9 cellular contexts compared by ENCODE assay signal in genomic region chr13:32811297-32811800, GRCh38.
DNase-seq lines count a peak whose midpoint lies in the region; ATAC-seq and TF ChIP-seq lines count a peak whose summit lies in the region.
"Had no signal": no experiment of that assay in that cellular context is flagged by ENCODE, and none has a peak within 500 bp of the region (broad histone marks: within the 10 kb centered on the region; RNA-seq: fewer than 3 reads in every experiment).

No MANE protein-coding gene starts in this region.

- H3K9me3 Mint-ChIP-seq in effector memory CD8-positive, alpha-beta T cell, result peaks cover 0 to 5% of the 10 kb centered on the region in 2 donors

- H3K27me3 Mint-ChIP-seq in effector memory CD8-positive, alpha-beta T cell, result peaks cover 26 to 54% of the 10 kb centered on the region in 2 donors

- H3K4me3 Mint-ChIP-seq in effector memory CD8-positive, alpha-beta T cell, result peak overlapping the region; percentile 1 to 17

- peak; percentile 82 for ATAC-seq in GM21367 (IDR thresholded peaks at IDR 0.05; ENCODE audit: unreplicated experiment)
- ATAC-seq in effector memory CD8-positive, alpha-beta T cell (replicated peaks), result peak; percentile 27
- no peak for ATAC-seq in left lobe of liver
- ATAC-seq in GM21381 (IDR thresholded peaks at IDR 0.05; ENCODE audit: unreplicated experiment), result no peak

- peaks cover 7 to 8% of the 10 kb centered on the region in 2 donors for H3K4me1 Mint-ChIP-seq in effector memory CD8-positive, alpha-beta T cell (ENCODE audit: low read depth in 2 of 2)

- H3K27ac Mint-ChIP-seq in effector memory CD8-positive, alpha-beta T cell, result peak overlapping the region in 1 of 2 donors; percentile 56

- H3K4me3 ChIP-seq in GM08714 (ENCODE audit: low read length), result peak overlapping the region; percentile 17; the same call in 1 of the 2 replicates
- no peak overlapping the region for H3K4me3 ChIP-seq in LNCaP clone FGC (ENCODE audit: low read depth, low read length)
- H3K4me3 ChIP-seq: SJSA1 had no signal

- DNase-seq in LNCaP clone FGC (ENCODE audit: low read depth) (peak; percentile 4), left lobe of liver (ENCODE audit: low spot score) (no peak), anterior cingulate cortex (lab: John Stamatoyannopoulos, UW) (no peak)
- no peak for DNase-seq in effector memory CD8-positive, alpha-beta T cell
- no peak for DNase-seq in stimulated activated CD4-positive, alpha-beta T cell treated with anti-CD3 and anti-CD28 coated beads, Interleukin-4, amount 100 ng/mL, for 1 hour

- no peaks in the 10 kb centered on the region for H3K36me3 Mint-ChIP-seq in effector memory CD8-positive, alpha-beta T cell (ENCODE audit: insufficient read depth)

- TF ChIP-seq CTCF in LNCaP clone FGC (IDR thresholded peaks at IDR 0.05; ENCODE audit: control insufficient read depth, extremely low read depth, insufficient read depth), result no peak

Comparison
In these comparisons a context has a peak if more than half of its experiments do, and no peak if none do; other contexts are left out.
1. ATAC-seq: peak in GM21367 (single experiment) and effector memory CD8-positive, alpha-beta T cell (single experiment); none in left lobe of liver (single experiment) and GM21381 (single experiment).